Comparison of ENCODE assay signal across 9 cellular contexts in the genomic region with DNA sequence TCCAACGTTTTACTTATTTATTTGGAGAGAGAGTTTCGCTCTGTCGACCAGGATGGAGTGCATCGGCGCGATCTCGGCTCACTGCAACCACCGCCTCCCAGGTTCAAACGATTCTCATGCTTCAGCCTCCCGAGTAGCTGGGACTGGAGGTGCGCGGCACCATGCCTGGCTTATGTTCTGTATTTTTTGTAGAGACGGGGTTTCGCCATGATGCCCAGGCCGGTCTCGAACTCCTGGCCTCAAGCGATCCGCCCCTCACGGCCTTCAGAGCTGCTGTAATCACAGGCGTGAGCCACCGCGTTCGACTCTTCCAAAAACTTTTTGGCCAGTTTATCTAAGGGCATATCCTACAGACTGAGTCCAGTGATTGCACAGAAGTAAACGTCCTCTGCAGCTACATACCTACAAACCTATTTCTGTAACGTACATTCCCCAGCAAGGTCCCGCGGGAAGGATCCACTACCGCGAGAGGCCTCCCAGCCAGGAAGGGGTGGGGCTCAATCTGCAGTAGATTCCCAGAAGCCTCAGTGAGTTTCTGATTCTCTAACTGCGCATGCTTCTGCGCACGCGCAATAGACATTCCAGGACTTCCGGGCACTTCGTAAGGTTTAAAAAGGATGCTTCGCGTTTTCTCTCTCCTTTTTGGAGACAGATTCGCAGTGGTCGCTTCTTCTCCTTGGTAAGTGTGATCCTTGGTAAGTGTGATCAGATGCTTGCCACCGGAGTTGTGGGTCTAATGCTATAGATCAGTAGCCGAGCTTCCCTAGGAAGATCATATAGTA. TPM values are rescaled to one million over a fixed set of nuclear protein-coding genes. Genes with fewer than 3 reads are reported as not detected.
DNase-seq lines count a peak whose midpoint lies in the region; ATAC-seq, FAIRE-seq and TF ChIP-seq lines count a peak whose summit lies in the region.
"Had no signal": no experiment of that assay in that cellular context is flagged by ENCODE, and none has a peak within 500 bp of the region (broad histone marks: within the 10 kb centered on the region; RNA-seq: fewer than 3 reads in every experiment).

A gene with protein sequence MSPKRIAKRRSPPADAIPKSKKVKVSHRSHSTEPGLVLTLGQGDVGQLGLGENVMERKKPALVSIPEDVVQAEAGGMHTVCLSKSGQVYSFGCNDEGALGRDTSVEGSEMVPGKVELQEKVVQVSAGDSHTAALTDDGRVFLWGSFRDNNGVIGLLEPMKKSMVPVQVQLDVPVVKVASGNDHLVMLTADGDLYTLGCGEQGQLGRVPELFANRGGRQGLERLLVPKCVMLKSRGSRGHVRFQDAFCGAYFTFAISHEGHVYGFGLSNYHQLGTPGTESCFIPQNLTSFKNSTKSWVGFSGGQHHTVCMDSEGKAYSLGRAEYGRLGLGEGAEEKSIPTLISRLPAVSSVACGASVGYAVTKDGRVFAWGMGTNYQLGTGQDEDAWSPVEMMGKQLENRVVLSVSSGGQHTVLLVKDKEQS (plus strand): TSS at position 638 of the 782 bp plus-strand sequence. CDS start 23,824 bp downstream, outside the sequence.

- no peak for TF ChIP-seq CTCF in AG09319 (IDR thresholded peaks at IDR 0.05; ENCODE audit: low read depth, low read length)
- no peak for TF ChIP-seq CTCF in kidney (IDR thresholded peaks at IDR 0.05; ENCODE audit: borderline replicate concordance, extremely low read depth, insufficient read depth)

- DNase-seq in AG09319 (ENCODE audit: extremely low read depth, low read depth) = peak; percentile 98
- DNase-seq in NCI-H460 (ENCODE audit: extremely low read depth, low read depth) = peak; percentile 98
- DNase-seq in activated CD4-positive, CD25-positive, alpha-beta regulatory T cell treated with anti-CD3 and anti-CD28 coated beads, Interleukin-2, amount 50 U/mL, for 72 hours = peak; percentile 90
- DNase-seq in cerebellar nuclear complex (lab: John Stamatoyannopoulos, UW) = peak; percentile 24 to 77
- DNase-seq in kidney = peak; percentile 98
- DNase-seq in stimulated activated CD4-positive, alpha-beta T cell treated with anti-CD3 and anti-CD28 coated beads, Interleukin-15, amount 100 ng/mL, for 24 hours = peak; percentile 96

- H3K27ac ChIP-seq in kidney (ENCODE audit: low read depth in 2 of 2, low read length in 2 of 2) = peak within 1 kb of the TSS; percentile 71 to 75

- H3K4me3 ChIP-seq in kidney (ENCODE audit: low read length in 2 of 2) = peak within 1 kb of the TSS; percentile 95 to 96

- H3K36me3 ChIP-seq in kidney (ENCODE audit: control insufficient read depth in 1 of 2, insufficient read depth in 2 of 2, low read length in 2 of 2) = peaks cover 16 to 24% of the 10 kb centered on the region in 2 donors

- peaks cover 9 to 15% of the 10 kb centered on the region in 2 donors for H3K4me1 ChIP-seq in kidney (ENCODE audit: control insufficient read depth in 1 of 2, insufficient read depth in 1 of 2, low read depth in 1 of 2, low read length in 2 of 2)

- no peaks in the 10 kb centered on the region for H3K9me3 ChIP-seq in kidney (ENCODE audit: control insufficient read depth in 1 of 2, low read length in 2 of 2)

- peak within 1 kb of the TSS; percentile 98 to 99 for H3K9ac ChIP-seq in kidney (ENCODE audit: low read length in 2 of 2)

- ATAC-seq in GM19035 (IDR thresholded peaks at IDR 0.05; ENCODE audit: unreplicated experiment) = peak; percentile 85
- ATAC-seq in HG03354 (IDR thresholded peaks at IDR 0.05; ENCODE audit: poor library complexity, severe bottlenecking, unreplicated experiment) = peak; percentile 85

- FAIRE-seq in kidney (lab: Jason Lieb, UNC) = peak; percentile 45
- FAIRE-seq: colon had no signal

- intact Hi-C loops in kidney (cut with DNase I) = no loop called here

RNA-seq across cellular contexts. Expression of the gene that starts here (rescaled TPM):
- 34.2 and 38.9 TPM in 2 replicates for total RNA-seq in NCI-H460 (2014; rRNA removed; shearing (Covaris generic))
- polyA plus RNA-seq in NCI-H460 (2014; cell fraction: nucleus; rRNA removed) = 60.5 and 85.7 TPM in 2 replicates
- 19.9 TPM for total RNA-seq in kidney
- polyA plus RNA-seq in kidney (ENCODE audit: insufficient read depth, low read depth, low replicate concordance) = 5.7 TPM

Comparison
In these comparisons a context has a peak if more than half of its experiments do, and no peak if none do; other contexts are left out.
1. Peak in every context shown above with its lines: DNase-seq, ATAC-seq, H3K4me3 ChIP-seq and H3K27ac ChIP-seq.